In genomic region chr2:8475349-8476045, GRCh38 we compare ENCODE assay signal across 8 cellular contexts.
DNase-seq lines count a peak whose midpoint lies in the region; FAIRE-seq and TF ChIP-seq lines count a peak whose summit lies in the region.

No MANE protein-coding gene starts in this region.

- H3K9me3 Mint-ChIP-seq in MCF 10A (ENCODE audit: unreplicated experiment), result no peaks in the 10 kb centered on the region

- DNase-seq in MCF 10A (ENCODE audit: unreplicated experiment) (peak; percentile 68), mammary epithelial cell (no peak), NCI-H146 treated with DMSO at 0.1 percent for 48 hours (lab: John Stamatoyannopoulos, UW; ENCODE audit: unreplicated experiment) (peak; percentile 30), bronchial epithelial cell (ENCODE audit: low read depth) (peak; percentile 31), hypothalamus (lab: John Stamatoyannopoulos, UW) (no peak), NCI-H446 (lab: John Stamatoyannopoulos, UW) (no peak), PC-9 (no peak)
- no peak for DNase-seq in effector CD4-positive, alpha-beta T cell

- no peaks in the 10 kb centered on the region for H3K27me3 ChIP-seq in mammary epithelial cell (ENCODE audit: insufficient read depth, low read length)
- no peaks in the 10 kb centered on the region for H3K27me3 ChIP-seq in bronchial epithelial cell (ENCODE audit: control insufficient read depth, insufficient read depth, low read length)
- peaks cover 91% of the 10 kb centered on the region for H3K27me3 ChIP-seq in PC-9 (ENCODE audit: insufficient read depth, low read depth)

- H3K4me1 ChIP-seq in mammary epithelial cell (ENCODE audit: insufficient read depth, low read length) (no peaks in the 10 kb centered on the region), PC-9 (replicated peaks; ENCODE audit: insufficient read depth) (no peaks in the 10 kb centered on the region)

- H3K9ac ChIP-seq in mammary epithelial cell (ENCODE audit: insufficient read depth, low read length), result no peak overlapping the region

- H2AFZ ChIP-seq in mammary epithelial cell (ENCODE audit: low read depth, low read length) (no peak overlapping the region), PC-9 (no peak overlapping the region)

- H3K9me3 ChIP-seq in mammary epithelial cell (replicated peaks; ENCODE audit: insufficient read depth, low read length) (no peaks in the 10 kb centered on the region), PC-9 (ENCODE audit: insufficient read depth, low read depth) (no peaks in the 10 kb centered on the region)

- POLR2A ChIA-PET in MCF 10A (lab: Yijun Ruan, JAX) (no interaction called here), PC-9 (lab: Charles Lee; ENCODE audit: unreplicated experiment) (no interaction called here)

- no peaks in the 10 kb centered on the region for H3K36me3 Mint-ChIP-seq in MCF 10A (ENCODE audit: insufficient read depth, unreplicated experiment)

- no peak for FAIRE-seq in bronchial epithelial cell (lab: Jason Lieb, UNC)

- no peaks in the 10 kb centered on the region for H4K20me1 ChIP-seq in mammary epithelial cell (ENCODE audit: insufficient read depth, low read length)
- H4K20me1 ChIP-seq in PC-9 (ENCODE audit: insufficient read depth), result 0 out of 2 replicates have a peak, but pooled peaks cover 2% of the 10 kb centered on the region

- intact Hi-C loops in MCF 10A (cut with micrococcal nuclease), result no loop called here
- intact Hi-C loops in mammary epithelial cell (cut with micrococcal nuclease), result no loop called here
- intact Hi-C loops in PC-9 (cut with micrococcal nuclease; ENCODE audit: unreplicated experiment), result no loop called here

- CTCF ChIA-PET in MCF 10A (lab: Yijun Ruan, JAX), result no interaction called here
- CTCF ChIA-PET in mammary epithelial cell (lab: Charles Lee; ENCODE audit: low non-redundant PET), result no interaction called here
- CTCF ChIA-PET in PC-9 (lab: Charles Lee), result no interaction called here

- H3K4me3 Mint-ChIP-seq in MCF 10A (ENCODE audit: unreplicated experiment), result no peak overlapping the region

- no peaks in the 10 kb centered on the region for H3F3A ChIP-seq in PC-9 (ENCODE audit: insufficient read depth, low read depth)

- no peaks in the 10 kb centered on the region for H3K4me1 Mint-ChIP-seq in MCF 10A (ENCODE audit: insufficient read depth, unreplicated experiment)

- dilution Hi-C loops in mammary epithelial cell (cut with HindIII; ENCODE audit: low sequenced_read_pairs), result no loop called here

- TF ChIP-seq CTCF in MCF 10A (IDR thresholded peaks at IDR 0.05; ENCODE audit: unreplicated experiment) (no peak), mammary epithelial cell (conservative IDR thresholded peaks at IDR 0.05 in 1 of 2, IDR thresholded peaks at IDR 0.05 in 1 of 2; ENCODE audit: extremely low read depth in 1 of 2, insufficient read depth in 1 of 2, low read depth in 1 of 2, low read length in 2 of 2) (no peak), bronchial epithelial cell (IDR thresholded peaks at IDR 0.05; ENCODE audit: insufficient read depth, low read length, severe bottlenecking) (no peak), PC-9 (conservative IDR thresholded peaks at IDR 0.05) (no peak)

- BruUV-seq in MCF 10A (replicated peaks; lab: Mats Ljungman, UMichigan), result no TSS peak
- BruUV-seq in mammary epithelial cell (replicated peaks; lab: Mats Ljungman, UMichigan), result no TSS peak
- no TSS peak for BruUV-seq in PC-9 (replicated peaks; lab: Mats Ljungman, UMichigan)

- in situ Hi-C loops in mammary epithelial cell (cut with MboI; ENCODE audit: low sequenced_read_pairs in 2 of 2), result no loop called here

- H3K27me3 Mint-ChIP-seq in MCF 10A (ENCODE audit: insufficient read depth, unreplicated experiment), result no peaks in the 10 kb centered on the region

- no peaks in the 10 kb centered on the region for H3K9me2 ChIP-seq in PC-9 (ENCODE audit: insufficient read depth)

- WGBS in mammary epithelial cell (ENCODE audit: low coverage, missing lambda C conversion rate), result 70% methylated on average over 13 of the region's 13 CpGs

- H3K79me2 ChIP-seq in mammary epithelial cell (ENCODE audit: insufficient read depth, low read length), result no peaks in the 10 kb centered on the region
- H3K79me2 ChIP-seq in PC-9 (ENCODE audit: low read depth), result no peaks in the 10 kb centered on the region

- H3K27ac ChIP-seq in mammary epithelial cell (ENCODE audit: insufficient read depth, low read depth, low read length) (no peak overlapping the region), PC-9 (no peak overlapping the region)

- H3K4me2 ChIP-seq in mammary epithelial cell (ENCODE audit: insufficient read depth, low read depth, low read length) (no peak overlapping the region), PC-9 (no peak overlapping the region)

- H3K27ac Mint-ChIP-seq in MCF 10A (ENCODE audit: low read depth, unreplicated experiment), result no peak overlapping the region

- H3K36me3 ChIP-seq in mammary epithelial cell (ENCODE audit: insufficient read depth, low read length), result no peaks in the 10 kb centered on the region
- no peaks in the 10 kb centered on the region for H3K36me3 ChIP-seq in bronchial epithelial cell (ENCODE audit: control insufficient read depth, insufficient read depth, low read length)
- no peaks in the 10 kb centered on the region for H3K36me3 ChIP-seq in PC-9 (ENCODE audit: low read depth)

- H3K4me3 ChIP-seq in mammary epithelial cell (replicated peaks in 1 of 3; ENCODE audit: insufficient read depth in 1 of 3, low read depth in 2 of 3, low read length in 3 of 3), result no peak overlapping the region
- H3K4me3 ChIP-seq in bronchial epithelial cell (ENCODE audit: low read depth, low read length), result no peak overlapping the region
- H3K4me3 ChIP-seq in PC-9, result no peak overlapping the region

Comparison
In these comparisons a context has a peak if more than half of its experiments do, and no peak if none do; other contexts are left out.
1. DNase-seq: peak in MCF 10A (single experiment), NCI-H146 treated with DMSO at 0.1 percent for 48 hours (single experiment) and bronchial epithelial cell (single experiment); none in mammary epithelial cell (single experiment), hypothalamus (0 of 51), NCI-H446 (0 of 2), PC-9 (0 of 2) and effector CD4-positive, alpha-beta T cell (single experiment).